In the genomic region with DNA sequence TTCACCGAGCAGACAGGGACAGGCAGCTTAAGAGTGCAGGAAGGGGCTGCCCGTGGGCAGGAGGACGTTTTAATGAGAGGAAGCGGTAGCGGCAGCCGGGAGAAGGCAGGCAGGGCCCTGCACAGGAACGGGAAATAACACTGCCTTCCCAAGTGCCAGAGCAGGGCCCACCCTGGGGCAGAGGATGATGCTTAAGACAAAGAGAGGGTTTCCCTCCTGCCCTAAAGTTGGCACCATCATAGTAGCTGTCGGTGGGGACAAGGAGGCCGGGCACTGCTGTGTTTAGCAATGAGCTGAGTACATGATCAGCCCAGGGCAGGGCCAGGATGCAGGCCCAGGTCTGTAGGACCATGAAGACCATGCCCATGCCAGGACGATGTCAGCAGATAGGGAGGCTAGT, we compare ENCODE assay signal across 29 cellular contexts. TPM values are rescaled to one million over a fixed set of nuclear protein-coding genes. Genes with fewer than 3 reads are reported as not detected.
A peak's percentile ranks its signal among the peaks of the same experiment; 100 is the strongest.
DNase-seq lines count a peak whose midpoint lies in the region; ATAC-seq and TF ChIP-seq lines count a peak whose summit lies in the region.
"Had no signal": no experiment of that assay in that cellular context is flagged by ENCODE, and none has a peak within 500 bp of the region (broad histone marks: within the 10 kb centered on the region; RNA-seq: fewer than 3 reads in every experiment).

No MANE protein-coding gene starts in this region.

- H3K4me2 ChIP-seq in IMR-90 (ENCODE audit: low read depth, low read length) = no peak overlapping the region
- H3K4me2 ChIP-seq: BLaER1 had no signal

- TF ChIP-seq CTCF in IMR-90 (conservative IDR thresholded peaks at IDR 0.05; ENCODE audit: low read depth, low read length) (no peak), esophagus muscularis mucosa (IDR thresholded peaks at IDR 0.05) (no peak), osteocyte (IDR thresholded peaks at IDR 0.05) (no peak)

- H3K23ac ChIP-seq in IMR-90 (ENCODE audit: low read depth, low read length) = no peak overlapping the region

- H3K4me1 ChIP-seq in IMR-90 (ENCODE audit: control insufficient read depth, insufficient read depth, low read length) = no peaks in the 10 kb centered on the region
- no peaks in the 10 kb centered on the region for H3K4me1 ChIP-seq in esophagus muscularis mucosa
- H3K4me1 ChIP-seq: BE2C, BLaER1 had no signal

- H3K27me3 ChIP-seq in IMR-90 (ENCODE audit: control insufficient read depth, insufficient read depth, low read length) (peaks cover 1% of the 10 kb centered on the region; the same call in 1 of the 2 replicates), esophagus muscularis mucosa (peaks cover 0 to 30% (median 0%) of the 10 kb centered on the region in 4 donors)
- H3K27me3 ChIP-seq: BE2C, BLaER1 had no signal

- no peak overlapping the region for H2BK5ac ChIP-seq in IMR-90 (ENCODE audit: low read depth, low read length, poor library complexity, severe bottlenecking)

- CTCF ChIA-PET in IMR-90 (lab: Yijun Ruan, JAX) = no interaction called here

- no peak overlapping the region for H3K9ac ChIP-seq in IMR-90 (ENCODE audit: low read depth, low read length)
- H3K9ac ChIP-seq: BLaER1 had no signal

- 47% methylated on average over 6 of the region's 10 CpGs; no CpG with 5 or more reads in 1 of the 2 experiments for WGBS in IMR-90 (ENCODE audit: extremely low coverage in 2 of 2, insufficient read length in 1 of 2), 2 experiments
- WGBS in esophagus muscularis mucosa = 78% methylated on average over 10 of the region's 10 CpGs

- H3K9me3 Mint-ChIP-seq in osteocyte (ENCODE audit: unreplicated experiment) = peaks cover 16% of the 10 kb centered on the region

- H2BK15ac ChIP-seq in IMR-90 (ENCODE audit: low read depth, low read length) = no peak overlapping the region

- POLR2A ChIA-PET in IMR-90 (lab: Charles Lee; ENCODE audit: unreplicated experiment) = no interaction called here

- no peak overlapping the region for H3K18ac ChIP-seq in IMR-90 (ENCODE audit: low read depth, low read length)

- H4K8ac ChIP-seq in IMR-90 (ENCODE audit: low read depth in 2 of 2, low read length in 2 of 2) = no peak overlapping the region

- no peak overlapping the region for H4K91ac ChIP-seq in IMR-90 (ENCODE audit: insufficient read depth, low read depth, low read length)

- no peak overlapping the region for H4K5ac ChIP-seq in IMR-90 (ENCODE audit: low read depth, low read length)

- no peak for ATAC-seq in IMR-90 (ENCODE audit: low read depth)
- ATAC-seq: GM12878 had no signal

- no peak overlapping the region for H2AK5ac ChIP-seq in IMR-90 (ENCODE audit: low read depth, low read length)

- H2AK9ac ChIP-seq in IMR-90 (replicated peaks; ENCODE audit: low read depth, low read length, poor library complexity) = peak overlapping the region; percentile 24

- in situ Hi-C loops in IMR-90 (cut with MboI; ENCODE audit: low sequenced_read_pairs) = no loop called here

- TF ChIP-seq EP300 in esophagus muscularis mucosa (IDR thresholded peaks at IDR 0.05) = no peak

- H3K9me3 ChIP-seq in IMR-90 (ENCODE audit: control insufficient read depth, insufficient read depth, low read length) = peaks cover 2% of the 10 kb centered on the region; the same call in 1 of the 2 replicates
- peaks cover 0 to 25% (median 20%) of the 10 kb centered on the region in 4 donors for H3K9me3 ChIP-seq in esophagus muscularis mucosa

- H3K79me1 ChIP-seq in IMR-90 (ENCODE audit: low read depth in 1 of 2, low read length in 2 of 2) = no peaks in the 10 kb centered on the region

- intact Hi-C loops in IMR-90 (cut with micrococcal nuclease) (no loop called here), esophagus muscularis mucosa (cut with DNase I) (no loop called here)

- TF ChIP-seq RAD21 in IMR-90 (IDR thresholded peaks at IDR 0.05; ENCODE audit: low read length) = no peak

- no peak overlapping the region for H2BK120ac ChIP-seq in IMR-90 (ENCODE audit: low read depth, low read length)

- no peak overlapping the region for H3K14ac ChIP-seq in IMR-90 (replicated peaks; ENCODE audit: low read depth, low read length)

- H3K27ac ChIP-seq in IMR-90 (ENCODE audit: insufficient read depth, low read length) = no peak overlapping the region
- no peak overlapping the region for H3K27ac ChIP-seq in esophagus muscularis mucosa (replicated peaks in 1 of 4)
- H3K27ac ChIP-seq: BLaER1 had no signal

- H3K27ac Mint-ChIP-seq in osteocyte (ENCODE audit: unreplicated experiment) = no peak overlapping the region
- H3K27ac Mint-ChIP-seq: CD14-positive monocyte; CD4-positive, alpha-beta memory T cell; CD4-positive, CD25-positive, alpha-beta regulatory T cell; CD8-positive, alpha-beta memory T cell had no signal

- DNase-seq in IMR-90 (no peak), UCSD-AML1 (lab: John Stamatoyannopoulos, UW; ENCODE audit: unreplicated experiment) (peak; percentile 34), esophagus muscularis mucosa (ENCODE audit: extremely low spot score) (peak; percentile 42), osteocyte (ENCODE audit: extremely low spot score, unreplicated experiment) (peak; percentile 69), T-helper 1 cell (no peak)
- no peak for DNase-seq in central memory CD4-positive, alpha-beta T cell
- DNase-seq in activated naive CD4-positive, alpha-beta T cell (lab: John Stamatoyannopoulos, UW) = no peak
- DNase-seq: 8988T; ACHN; BE2C; C1 segment of cervical spinal cord; CD4-positive, CD25-positive, alpha-beta regulatory T cell; CD8-positive, alpha-beta memory T cell; COR-L47; DMS 273 treated with DMSO at 0.1 percent for 48 hours; DMS153; DMS53; DMS79; DND-41; EL; GDM1 had no signal

- no peak overlapping the region for H3K4me3 Mint-ChIP-seq in osteocyte (ENCODE audit: unreplicated experiment)
- H3K4me3 Mint-ChIP-seq: CD14-positive monocyte; CD4-positive, alpha-beta memory T cell; CD4-positive, CD25-positive, alpha-beta regulatory T cell; CD8-positive, alpha-beta memory T cell had no signal

- no peaks in the 10 kb centered on the region for H3K4me1 Mint-ChIP-seq in osteocyte (ENCODE audit: unreplicated experiment)
- H3K4me1 Mint-ChIP-seq: CD14-positive monocyte; CD4-positive, alpha-beta memory T cell; CD4-positive, CD25-positive, alpha-beta regulatory T cell; CD8-positive, alpha-beta memory T cell had no signal

- no peak overlapping the region for H2BK20ac ChIP-seq in IMR-90 (ENCODE audit: low read depth, low read length)

- BruUV-seq in IMR-90 (replicated peaks; lab: Mats Ljungman, UMichigan) = no TSS peak

- no peaks in the 10 kb centered on the region for H3K9me1 ChIP-seq in IMR-90 (ENCODE audit: insufficient read depth, low read length)

- no peaks in the 10 kb centered on the region for H3K36me3 Mint-ChIP-seq in osteocyte (ENCODE audit: unreplicated experiment)
- H3K36me3 Mint-ChIP-seq: CD14-positive monocyte; CD4-positive, alpha-beta memory T cell; CD4-positive, CD25-positive, alpha-beta regulatory T cell; CD8-positive, alpha-beta memory T cell had no signal

- peaks cover 3% of the 10 kb centered on the region for H3K27me3 Mint-ChIP-seq in osteocyte (ENCODE audit: unreplicated experiment)
- H3K27me3 Mint-ChIP-seq: CD4-positive, CD25-positive, alpha-beta regulatory T cell had no signal

- TF ChIP-seq POLR2A in IMR-90 (IDR thresholded peaks at IDR 0.05; ENCODE audit: low read depth, low read length) (no peak), esophagus muscularis mucosa (IDR thresholded peaks at IDR 0.05; ENCODE audit: low read depth) (no peak)

- H3K4ac ChIP-seq in IMR-90 (ENCODE audit: low read depth, low read length) = no peak overlapping the region

- no peak overlapping the region for H3K56ac ChIP-seq in IMR-90 (ENCODE audit: extremely low read depth, insufficient read depth, low read length)

- no peaks in the 10 kb centered on the region for H4K20me1 ChIP-seq in IMR-90 (ENCODE audit: insufficient read depth, low read length)
- H4K20me1 ChIP-seq: BLaER1 had no signal

- H3K4me3 ChIP-seq in IMR-90 (ENCODE audit: insufficient read depth, low read depth, low read length) (no peak overlapping the region), esophagus muscularis mucosa (no peak overlapping the region)
- H3K4me3 ChIP-seq: BLaER1, GM12878 had no signal

- no peak overlapping the region for H2AFZ ChIP-seq in IMR-90 (replicated peaks; ENCODE audit: low read length, poor library complexity)

- H3K36me3 ChIP-seq in IMR-90 (ENCODE audit: control insufficient read depth, insufficient read depth, low read length) (no peaks in the 10 kb centered on the region), esophagus muscularis mucosa (no peaks in the 10 kb centered on the region)
- H3K36me3 ChIP-seq: BE2C, BLaER1 had no signal

- dilution Hi-C loops in IMR-90 (cut with HindIII; ENCODE audit: low sequenced_read_pairs, unreplicated experiment) = no loop called here

TF ChIP-seq in IMR-90, 13 proteins besides CTCF, POLR2A, EP300 and RAD21 (continues in another document):
- no peak for TF ChIP-seq CHD1 (IDR thresholded peaks at IDR 0.05; ENCODE audit: low read depth, low read length)
- TF ChIP-seq, protein P1, sequence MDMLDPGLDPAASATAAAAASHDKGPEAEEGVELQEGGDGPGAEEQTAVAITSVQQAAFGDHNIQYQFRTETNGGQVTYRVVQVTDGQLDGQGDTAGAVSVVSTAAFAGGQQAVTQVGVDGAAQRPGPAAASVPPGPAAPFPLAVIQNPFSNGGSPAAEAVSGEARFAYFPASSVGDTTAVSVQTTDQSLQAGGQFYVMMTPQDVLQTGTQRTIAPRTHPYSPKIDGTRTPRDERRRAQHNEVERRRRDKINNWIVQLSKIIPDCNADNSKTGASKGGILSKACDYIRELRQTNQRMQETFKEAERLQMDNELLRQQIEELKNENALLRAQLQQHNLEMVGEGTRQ (IDR thresholded peaks at IDR 0.05; ENCODE audit: low read depth, low read length) = no peak
- TF ChIP-seq SMC3 (IDR thresholded peaks at IDR 0.05; ENCODE audit: low read depth, low read length) = no peak
- no peak for TF ChIP-seq MXI1 (IDR thresholded peaks at IDR 0.05; ENCODE audit: borderline replicate concordance, low read depth, low read length)
- TF ChIP-seq NFE2L2 (IDR thresholded peaks at IDR 0.05; ENCODE audit: low read depth, low read length) = no peak
- TF ChIP-seq RFX5 (IDR thresholded peaks at IDR 0.05; ENCODE audit: low read depth, low read length) = no peak
- no peak for TF ChIP-seq BHLHE40 (IDR thresholded peaks at IDR 0.05; ENCODE audit: low read depth, low read length)
- no peak for TF ChIP-seq CEBPB (IDR thresholded peaks at IDR 0.05; ENCODE audit: low read depth, low read length)
- TF ChIP-seq MAFK (IDR thresholded peaks at IDR 0.05; ENCODE audit: low read depth, low read length) = no peak

RNA-seq across cellular contexts. Expression of a gene that starts 21.7 kb away (rescaled TPM):
- total RNA-seq in IMR-90 (2012; rRNA removed) (not detected in 2 replicates), esophagus muscularis mucosa (not detected), osteocyte (not detected in 2 replicates)
- not detected in 2 replicates for polyA plus RNA-seq in IMR-90 (2012; rRNA removed)
- not detected in 2 replicates for polyA plus RNA-seq in IMR-90 (2012; cell fraction: cytosol; rRNA removed)
- not detected in 2 replicates for polyA plus RNA-seq in IMR-90 (2012; cell fraction: nucleus; rRNA removed; ENCODE audit: low replicate concordance)
- total RNA-seq: A673; CD4-positive, alpha-beta memory T cell; CD4-positive, CD25-positive, alpha-beta regulatory T cell; CD8-positive, alpha-beta memory T cell; Daoy; G401; GM12878 had no signal
- polyA plus RNA-seq: AG04450; CD14-positive monocyte; CD4-positive, alpha-beta memory T cell; CD4-positive, CD25-positive, alpha-beta regulatory T cell; CD8-positive, alpha-beta memory T cell; GM12878 had no signal

Comparison
In these comparisons a context has a peak if more than half of its experiments do, and no peak if none do; other contexts are left out.
1. DNase-seq: peak in UCSD-AML1 (single experiment), esophagus muscularis mucosa (single experiment) and osteocyte (single experiment); none in IMR-90 (single experiment), central memory CD4-positive, alpha-beta T cell (single experiment), activated naive CD4-positive, alpha-beta T cell (0 of 4) and T-helper 1 cell (0 of 5).